In the genomic region with DNA sequence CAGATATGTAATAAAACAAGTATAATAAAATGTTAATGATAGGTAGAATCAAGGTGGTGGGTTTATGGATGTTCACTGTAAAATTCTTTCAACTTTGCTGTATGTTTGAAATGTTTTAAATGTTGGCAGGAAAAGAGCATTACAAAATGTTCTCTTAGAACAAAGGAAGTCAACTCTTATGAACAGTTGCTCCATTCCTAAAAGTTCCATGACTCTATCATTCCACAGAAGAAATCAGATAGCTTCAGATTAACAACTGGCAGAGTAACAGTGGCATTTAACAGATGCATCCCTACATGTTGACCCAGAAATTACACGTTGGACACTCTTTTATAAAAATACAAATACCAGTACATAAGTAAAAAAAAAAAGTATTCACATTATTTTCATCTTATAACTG, we compare ENCODE assay signal across 14 cellular contexts.
A peak's percentile ranks its signal among the peaks of the same experiment; 100 is the strongest.
DNase-seq lines count a peak whose midpoint lies in the region; ATAC-seq and TF ChIP-seq lines count a peak whose summit lies in the region.
"Had no signal": no experiment of that assay in that cellular context is flagged by ENCODE, and none has a peak within 500 bp of the region (broad histone marks: within the 10 kb centered on the region; RNA-seq: fewer than 3 reads in every experiment).

No MANE protein-coding gene starts in this region.

- H3K4me3 Mint-ChIP-seq in HFFc6 = no peak overlapping the region
- H3K4me3 Mint-ChIP-seq: CD4-positive, CD25-positive, alpha-beta regulatory T cell had no signal

- H3K27ac Mint-ChIP-seq in HFFc6 = no peak overlapping the region
- H3K27ac Mint-ChIP-seq: CD4-positive, CD25-positive, alpha-beta regulatory T cell had no signal

- H3K27me3 Mint-ChIP-seq in HFFc6 (ENCODE audit: insufficient read depth) = no peaks in the 10 kb centered on the region; the same call in none of the 2 replicates
- H3K27me3 Mint-ChIP-seq: CD4-positive, CD25-positive, alpha-beta regulatory T cell had no signal

- H3K36me3 Mint-ChIP-seq in HFFc6 (ENCODE audit: low read depth) = no peaks in the 10 kb centered on the region
- H3K36me3 Mint-ChIP-seq: CD4-positive, CD25-positive, alpha-beta regulatory T cell had no signal

- no peak overlapping the region for H3K4me3 ChIP-seq in fibroblast of pulmonary artery (replicated peaks; ENCODE audit: low read depth, low read length)
- H3K4me3 ChIP-seq: BLaER1 treated with 17β-estradiol and CSF1 and Interleukin-3, amounts not matched to agents 10 nM and 100 nM; HAP-1 had no signal

- peak; percentile 23 for ATAC-seq in left lobe of liver
- ATAC-seq in omental fat pad (ENCODE audit: low FRiP score) = no peak
- ATAC-seq in Right ventricle myocardium superior (ENCODE audit: poor library complexity) = no peak
- ATAC-seq: HepG2 had no signal

- intact Hi-C loops in Right ventricle myocardium superior (cut with DNase I) = no loop called here

- no peaks in the 10 kb centered on the region for H3K4me1 Mint-ChIP-seq in HFFc6 (ENCODE audit: low read depth)
- H3K4me1 Mint-ChIP-seq: CD4-positive, CD25-positive, alpha-beta regulatory T cell had no signal

- TF ChIP-seq CTCF in fibroblast of pulmonary artery (IDR thresholded peaks at IDR 0.05; ENCODE audit: low read length, missing control alignments) (no peak), omental fat pad (IDR thresholded peaks at IDR 0.05) (no peak), HFFc6 (IDR thresholded peaks at IDR 0.05) (no peak)

- DNase-seq in amniotic epithelial cell (ENCODE audit: low read depth) = peak; percentile 11
- peak; percentile 73 for DNase-seq in fibroblast of pulmonary artery (ENCODE audit: low read depth)
- no peak for DNase-seq in left lobe of liver (ENCODE audit: low spot score)
- no peak for DNase-seq in omental fat pad (ENCODE audit: low spot score)
- DNase-seq in GM19238 (ENCODE audit: insufficient read length, low spot score) = no peak
- DNase-seq in Right ventricle myocardium superior = no peak
- DNase-seq in HFFc6 = no peak
- DNase-seq: ACHN; CD4-positive, CD25-positive, alpha-beta regulatory T cell; DMS79 treated with DMSO at 0.1 percent for 48 hours; EL had no signal

- H3K9me3 Mint-ChIP-seq in HFFc6 = no peaks in the 10 kb centered on the region; the same call in 1 of the 2 replicates

Comparison
In these comparisons a context has a peak if more than half of its experiments do, and no peak if none do; other contexts are left out.
1. DNase-seq: peak in amniotic epithelial cell (single experiment) and fibroblast of pulmonary artery (single experiment); none in left lobe of liver (single experiment), omental fat pad (single experiment), GM19238 (single experiment), Right ventricle myocardium superior (single experiment) and HFFc6 (single experiment).